ENCODE assay signal across 17 cellular contexts in genomic region chr1:1055841-1056736, GRCh38. TPM values are rescaled to one million over a fixed set of nuclear protein-coding genes. Genes with fewer than 3 reads are reported as not detected.
A peak's percentile ranks its signal among the peaks of the same experiment; 100 is the strongest.
DNase-seq lines count a peak whose midpoint lies in the region; ATAC-seq and TF ChIP-seq lines count a peak whose summit lies in the region.
"Had no signal": no experiment of that assay in that cellular context is flagged by ENCODE, and none has a peak within 500 bp of the region (broad histone marks: within the 10 kb centered on the region; RNA-seq: fewer than 3 reads in every experiment).

No MANE protein-coding gene starts in this region.

- peaks cover 46% of the 10 kb centered on the region for H3K27me3 Mint-ChIP-seq in activated naive CD4-positive, alpha-beta T cell treated with anti-CD3 and anti-CD28 coated beads, Interleukin-2, amount 10 ng/mL, durations not matched to agents 7 days and 5 days
- H3K27me3 Mint-ChIP-seq in progenitor cell of endocrine pancreas = peaks cover 27% of the 10 kb centered on the region

- no peak for ATAC-seq in HG02763 (IDR thresholded peaks at IDR 0.05; ENCODE audit: unreplicated experiment)

- H3K27ac ChIP-seq in caudate nucleus (ENCODE audit: low read depth, low read length) = peak overlapping the region; percentile 31
- H3K27ac ChIP-seq: 22Rv1, SK-N-MC had no signal

- no peak overlapping the region for H3K4me3 Mint-ChIP-seq in activated naive CD4-positive, alpha-beta T cell treated with anti-CD3 and anti-CD28 coated beads, Interleukin-2, amount 10 ng/mL, durations not matched to agents 7 days and 5 days
- H3K4me3 Mint-ChIP-seq in progenitor cell of endocrine pancreas (ENCODE audit: low read depth) = no peak overlapping the region

- H3K27ac Mint-ChIP-seq in activated naive CD4-positive, alpha-beta T cell treated with anti-CD3 and anti-CD28 coated beads, Interleukin-2, amount 10 ng/mL, durations not matched to agents 7 days and 5 days = peak overlapping the region; percentile 28
- peak overlapping the region; percentile 49 for H3K27ac Mint-ChIP-seq in progenitor cell of endocrine pancreas
- H3K27ac Mint-ChIP-seq: B cell had no signal

- TF ChIP-seq CTCF in progenitor cell of endocrine pancreas (IDR thresholded peaks at IDR 0.05; ENCODE audit: unreplicated experiment) = no peak

- CTCF ChIA-PET in activated naive CD4-positive, alpha-beta T cell treated with anti-CD3 and anti-CD28 coated beads, Interleukin-2, amount 10 ng/mL, durations not matched to agents 7 days and 5 days (lab: Charles Lee) = no interaction called here

- H3K36me3 Mint-ChIP-seq in activated naive CD4-positive, alpha-beta T cell treated with anti-CD3 and anti-CD28 coated beads, Interleukin-2, amount 10 ng/mL, durations not matched to agents 7 days and 5 days = no peaks in the 10 kb centered on the region
- H3K36me3 Mint-ChIP-seq in progenitor cell of endocrine pancreas (ENCODE audit: insufficient read depth) = peaks cover 15% of the 10 kb centered on the region

- peaks cover 17% of the 10 kb centered on the region for H3K4me1 Mint-ChIP-seq in activated naive CD4-positive, alpha-beta T cell treated with anti-CD3 and anti-CD28 coated beads, Interleukin-2, amount 10 ng/mL, durations not matched to agents 7 days and 5 days
- H3K4me1 Mint-ChIP-seq in progenitor cell of endocrine pancreas (ENCODE audit: low read depth) = peaks cover 4% of the 10 kb centered on the region

- no peak for DNase-seq in activated naive CD4-positive, alpha-beta T cell treated with anti-CD3 and anti-CD28 coated beads, Interleukin-2, amount 10 ng/mL, durations not matched to agents 7 days and 5 days
- DNase-seq in activated naive CD4-positive, alpha-beta T cell (lab: John Stamatoyannopoulos, UW) = no peak
- DNase-seq in caudate nucleus (lab: John Stamatoyannopoulos, UW) = peak in 4 of 61 donors; percentile 25 to 61 (median 44)
- DNase-seq in progenitor cell of endocrine pancreas (ENCODE audit: low spot score, unreplicated experiment) = no peak
- DNase-seq in stimulated activated CD4-positive, alpha-beta T cell treated with anti-CD3 and anti-CD28 coated beads, Interleukin-15, amount 100 ng/mL, for 24 hours = no peak
- DNase-seq: DMS 273 treated with DMSO at 0.1 percent for 48 hours, KG1, MV-4-11, NCI-H1694 treated with DMSO at 0.1 percent for 48 hours, NCI-H510A, NCI-H774, SHP77 had no signal

- peaks cover 8% of the 10 kb centered on the region for H3K9me3 Mint-ChIP-seq in activated naive CD4-positive, alpha-beta T cell treated with anti-CD3 and anti-CD28 coated beads, Interleukin-2, amount 10 ng/mL, durations not matched to agents 7 days and 5 days
- H3K9me3 Mint-ChIP-seq in progenitor cell of endocrine pancreas (ENCODE audit: low read depth) = no peaks in the 10 kb centered on the region

RNA-seq across cellular contexts. Expression of gene RNF223, which starts 18.0 kb away (rescaled TPM):
- total RNA-seq in progenitor cell of endocrine pancreas = not detected in 2 replicates
- total RNA-seq: B cell, OCI-LY7 had no signal

RNA-seq across cellular contexts. Expression of gene AGRN, which starts 36.2 kb away (rescaled TPM):
- 330 and 335 TPM in 2 replicates for total RNA-seq in progenitor cell of endocrine pancreas

RNA-seq across cellular contexts. Expression of gene ISG15, which starts 42.8 kb away (rescaled TPM):
- 13.6 and 14.3 TPM in 2 replicates for total RNA-seq in progenitor cell of endocrine pancreas

RNA-seq across cellular contexts. Expression of gene HES4, which starts 56.2 kb away (rescaled TPM):
- total RNA-seq in progenitor cell of endocrine pancreas = 83.8 and 87.4 TPM in 2 replicates
- total RNA-seq: OCI-LY7 had no signal

RNA-seq across cellular contexts. Expression of gene C1orf159, which starts 59.8 kb away (rescaled TPM):
- 21.3 and 23.2 TPM in 2 replicates for total RNA-seq in progenitor cell of endocrine pancreas
